Comparison of ENCODE assay signal across 1 cellular context in the genomic region with DNA sequence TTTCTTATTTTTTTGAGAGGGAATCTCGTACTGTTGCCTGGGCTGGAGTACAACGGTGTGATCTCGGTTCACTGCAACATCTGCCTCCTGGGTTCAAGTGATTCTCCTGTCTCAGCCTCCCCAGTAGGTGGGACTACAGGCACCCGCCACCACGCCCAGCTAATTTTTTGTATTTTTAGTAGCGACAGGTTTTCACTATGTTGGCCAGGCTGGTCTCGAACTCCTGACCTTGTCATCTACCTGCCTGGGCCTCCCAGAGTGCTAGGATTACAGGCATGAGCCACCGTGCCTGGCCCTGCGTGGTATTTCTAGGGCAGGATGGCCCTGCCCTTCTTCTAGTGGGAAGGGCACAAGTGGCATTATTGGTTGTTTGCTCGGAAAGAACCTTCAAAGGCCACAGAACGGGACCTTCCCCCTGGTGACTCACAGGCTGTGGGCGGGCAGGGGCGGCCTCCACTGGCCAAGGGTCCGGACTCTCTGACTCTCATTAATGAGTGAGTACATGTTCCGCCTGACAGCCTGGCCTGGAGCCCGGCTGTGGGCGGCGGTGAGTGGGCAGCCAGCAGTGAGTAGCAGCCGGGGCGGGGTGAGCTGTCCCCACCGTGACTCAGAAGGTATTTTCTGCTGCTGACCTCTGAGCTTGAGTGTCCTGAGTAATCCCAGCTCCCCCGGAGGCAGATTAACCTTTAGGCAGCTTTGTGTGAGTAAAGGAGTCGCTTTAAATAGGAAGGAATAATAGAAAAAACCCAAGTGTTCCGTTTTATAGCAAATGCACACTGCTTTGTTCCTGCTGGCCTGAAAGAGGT.
TF ChIP-seq lines count a peak whose summit lies in the region.

No MANE protein-coding gene starts in this region.

TF ChIP-seq in K562, 482 proteins besides CTCF, POLR2A, EP300 and RAD21 (continued from another document and continues in another):
- TF ChIP-seq, protein P1, sequence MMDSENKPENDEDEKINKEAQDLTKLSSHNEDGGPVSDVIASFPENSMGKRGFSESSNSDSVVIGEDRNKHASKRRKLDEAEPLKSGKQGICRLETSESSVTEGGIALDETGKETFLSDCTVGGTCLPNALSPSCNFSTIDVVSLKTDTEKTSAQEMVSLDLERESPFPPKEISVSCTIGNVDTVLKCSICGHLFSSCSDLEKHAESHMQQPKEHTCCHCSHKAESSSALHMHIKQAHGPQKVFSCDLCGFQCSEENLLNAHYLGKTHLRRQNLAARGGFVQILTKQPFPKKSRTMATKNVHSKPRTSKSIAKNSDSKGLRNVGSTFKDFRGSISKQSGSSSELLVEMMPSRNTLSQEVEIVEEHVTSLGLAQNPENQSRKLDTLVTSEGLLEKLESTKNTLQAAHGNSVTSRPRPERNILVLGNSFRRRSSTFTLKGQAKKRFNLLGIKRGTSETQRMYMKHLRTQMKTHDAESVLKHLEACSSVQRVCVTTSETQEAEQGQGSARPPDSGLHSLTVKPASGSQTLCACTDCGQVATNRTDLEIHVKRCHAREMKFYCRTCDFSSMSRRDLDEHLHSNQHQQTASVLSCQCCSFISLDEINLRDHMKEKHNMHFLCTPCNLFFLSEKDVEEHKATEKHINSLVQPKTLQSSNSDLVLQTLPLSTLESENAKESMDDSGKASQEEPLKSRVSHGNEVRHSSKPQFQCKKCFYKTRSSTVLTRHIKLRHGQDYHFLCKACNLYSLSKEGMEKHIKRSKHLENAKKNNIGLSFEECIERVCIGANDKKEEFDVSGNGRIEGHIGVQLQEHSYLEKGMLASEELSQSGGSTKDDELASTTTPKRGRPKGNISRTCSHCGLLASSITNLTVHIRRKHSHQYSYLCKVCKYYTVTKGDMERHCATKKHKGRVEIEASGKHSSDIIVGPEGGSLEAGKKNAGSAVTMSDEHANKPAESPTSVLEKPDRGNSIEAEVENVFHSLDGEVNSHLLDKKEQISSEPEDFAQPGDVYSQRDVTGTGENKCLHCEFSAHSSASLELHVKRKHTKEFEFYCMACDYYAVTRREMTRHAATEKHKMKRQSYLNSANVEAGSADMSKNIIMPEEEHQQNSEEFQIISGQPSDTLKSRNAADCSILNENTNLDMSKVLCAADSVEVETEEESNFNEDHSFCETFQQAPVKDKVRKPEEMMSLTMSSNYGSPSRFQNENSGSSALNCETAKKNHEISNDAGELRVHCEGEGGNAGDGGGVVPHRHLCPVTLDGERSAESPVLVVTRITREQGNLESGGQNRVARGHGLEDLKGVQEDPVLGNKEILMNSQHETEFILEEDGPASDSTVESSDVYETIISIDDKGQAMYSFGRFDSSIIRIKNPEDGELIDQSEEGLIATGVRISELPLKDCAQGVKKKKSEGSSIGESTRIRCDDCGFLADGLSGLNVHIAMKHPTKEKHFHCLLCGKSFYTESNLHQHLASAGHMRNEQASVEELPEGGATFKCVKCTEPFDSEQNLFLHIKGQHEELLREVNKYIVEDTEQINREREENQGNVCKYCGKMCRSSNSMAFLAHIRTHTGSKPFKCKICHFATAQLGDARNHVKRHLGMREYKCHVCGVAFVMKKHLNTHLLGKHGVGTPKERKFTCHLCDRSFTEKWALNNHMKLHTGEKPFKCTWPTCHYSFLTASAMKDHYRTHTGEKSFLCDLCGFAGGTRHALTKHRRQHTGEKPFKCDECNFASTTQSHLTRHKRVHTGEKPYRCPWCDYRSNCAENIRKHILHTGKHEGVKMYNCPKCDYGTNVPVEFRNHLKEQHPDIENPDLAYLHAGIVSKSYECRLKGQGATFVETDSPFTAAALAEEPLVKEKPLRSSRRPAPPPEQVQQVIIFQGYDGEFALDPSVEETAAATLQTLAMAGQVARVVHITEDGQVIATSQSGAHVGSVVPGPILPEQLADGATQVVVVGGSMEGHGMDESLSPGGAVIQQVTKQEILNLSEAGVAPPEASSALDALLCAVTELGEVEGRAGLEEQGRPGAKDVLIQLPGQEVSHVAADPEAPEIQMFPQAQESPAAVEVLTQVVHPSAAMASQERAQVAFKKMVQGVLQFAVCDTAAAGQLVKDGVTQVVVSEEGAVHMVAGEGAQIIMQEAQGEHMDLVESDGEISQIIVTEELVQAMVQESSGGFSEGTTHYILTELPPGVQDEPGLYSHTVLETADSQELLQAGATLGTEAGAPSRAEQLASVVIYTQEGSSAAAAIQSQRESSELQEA (IDR thresholded peaks at IDR 0.05; ENCODE audit: low read depth): no peak
- TF ChIP-seq MBD2 (IDR thresholded peaks at IDR 0.05; ENCODE audit: borderline replicate concordance, low read depth): peak; percentile 76; the same call in 1 of the 2 replicates
- 0 out of 2 replicates have a peak, but pooled peaks have one; percentile 2 for TF ChIP-seq MEF2D (tag; conservative IDR thresholded peaks at IDR 0.05; ENCODE audit: low read depth)
- peak; percentile 55 for TF ChIP-seq TBP (optimal IDR thresholded peaks at IDR 0.05; ENCODE audit: low read depth, low read length)
- TF ChIP-seq, protein P2, sequence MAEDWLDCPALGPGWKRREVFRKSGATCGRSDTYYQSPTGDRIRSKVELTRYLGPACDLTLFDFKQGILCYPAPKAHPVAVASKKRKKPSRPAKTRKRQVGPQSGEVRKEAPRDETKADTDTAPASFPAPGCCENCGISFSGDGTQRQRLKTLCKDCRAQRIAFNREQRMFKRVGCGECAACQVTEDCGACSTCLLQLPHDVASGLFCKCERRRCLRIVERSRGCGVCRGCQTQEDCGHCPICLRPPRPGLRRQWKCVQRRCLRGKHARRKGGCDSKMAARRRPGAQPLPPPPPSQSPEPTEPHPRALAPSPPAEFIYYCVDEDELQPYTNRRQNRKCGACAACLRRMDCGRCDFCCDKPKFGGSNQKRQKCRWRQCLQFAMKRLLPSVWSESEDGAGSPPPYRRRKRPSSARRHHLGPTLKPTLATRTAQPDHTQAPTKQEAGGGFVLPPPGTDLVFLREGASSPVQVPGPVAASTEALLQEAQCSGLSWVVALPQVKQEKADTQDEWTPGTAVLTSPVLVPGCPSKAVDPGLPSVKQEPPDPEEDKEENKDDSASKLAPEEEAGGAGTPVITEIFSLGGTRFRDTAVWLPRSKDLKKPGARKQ (CRISPR knock-in tag; IDR thresholded peaks at IDR 0.05): no peak
- TF ChIP-seq RBM39 (optimal IDR thresholded peaks at IDR 0.05; ENCODE audit: low read depth, low read length): no peak
- TF ChIP-seq BHLHE40 (IDR thresholded peaks at IDR 0.05; ENCODE audit: low read length): peak; percentile 84
- peak; percentile 85 for TF ChIP-seq ARID1B (IDR thresholded peaks at IDR 0.05)
- no peak for TF ChIP-seq SRSF1 (IDR thresholded peaks at IDR 0.05; ENCODE audit: low read depth, low read length)
- no peak for TF ChIP-seq ZNF3 (CRISPR knock-in tag; IDR thresholded peaks at IDR 0.05)
- TF ChIP-seq CXXC5 (CRISPR knock-in tag; IDR thresholded peaks at IDR 0.05): peak; percentile 62
- TF ChIP-seq ZNF551 (CRISPR knock-in tag; IDR thresholded peaks at IDR 0.05): no peak
- TF ChIP-seq SLC30A9 (CRISPR knock-in tag; IDR thresholded peaks at IDR 0.05): no peak
- TF ChIP-seq SMARCE1 (IDR thresholded peaks at IDR 0.05): peak; percentile 92
- TF ChIP-seq GTF2A2 (tag; IDR thresholded peaks at IDR 0.05): no peak
- TF ChIP-seq MAZ (CRISPR knock-in tag; conservative IDR thresholded peaks at IDR 0.05 in 1 of 2, IDR thresholded peaks at IDR 0.05 in 1 of 2): peak in 1 of 2 experiments; percentile 84; a peak in 3 of 4 replicates
- TF ChIP-seq ZNF282 (CRISPR knock-in tag; IDR thresholded peaks at IDR 0.05): no peak
- no peak for TF ChIP-seq ZNF766 (CRISPR knock-in tag; conservative IDR thresholded peaks at IDR 0.05)
- TF ChIP-seq LCOR (CRISPR knock-in tag; IDR thresholded peaks at IDR 0.05): peak; percentile 41; the same call in 1 of the 2 replicates
- TF ChIP-seq SMARCB1 (IDR thresholded peaks at IDR 0.05; ENCODE audit: insufficient read length, low read depth): no peak
- TF ChIP-seq EHMT2 (IDR thresholded peaks at IDR 0.05): no peak
- no peak for TF ChIP-seq KAT8 (IDR thresholded peaks at IDR 0.05; ENCODE audit: low read depth)
- TF ChIP-seq, protein P3, sequence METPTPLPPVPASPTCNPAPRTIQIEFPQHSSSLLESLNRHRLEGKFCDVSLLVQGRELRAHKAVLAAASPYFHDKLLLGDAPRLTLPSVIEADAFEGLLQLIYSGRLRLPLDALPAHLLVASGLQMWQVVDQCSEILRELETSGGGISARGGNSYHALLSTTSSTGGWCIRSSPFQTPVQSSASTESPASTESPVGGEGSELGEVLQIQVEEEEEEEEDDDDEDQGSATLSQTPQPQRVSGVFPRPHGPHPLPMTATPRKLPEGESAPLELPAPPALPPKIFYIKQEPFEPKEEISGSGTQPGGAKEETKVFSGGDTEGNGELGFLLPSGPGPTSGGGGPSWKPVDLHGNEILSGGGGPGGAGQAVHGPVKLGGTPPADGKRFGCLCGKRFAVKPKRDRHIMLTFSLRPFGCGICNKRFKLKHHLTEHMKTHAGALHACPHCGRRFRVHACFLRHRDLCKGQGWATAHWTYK (CRISPR knock-in tag; IDR thresholded peaks at IDR 0.05): no peak
- TF ChIP-seq, protein P4, sequence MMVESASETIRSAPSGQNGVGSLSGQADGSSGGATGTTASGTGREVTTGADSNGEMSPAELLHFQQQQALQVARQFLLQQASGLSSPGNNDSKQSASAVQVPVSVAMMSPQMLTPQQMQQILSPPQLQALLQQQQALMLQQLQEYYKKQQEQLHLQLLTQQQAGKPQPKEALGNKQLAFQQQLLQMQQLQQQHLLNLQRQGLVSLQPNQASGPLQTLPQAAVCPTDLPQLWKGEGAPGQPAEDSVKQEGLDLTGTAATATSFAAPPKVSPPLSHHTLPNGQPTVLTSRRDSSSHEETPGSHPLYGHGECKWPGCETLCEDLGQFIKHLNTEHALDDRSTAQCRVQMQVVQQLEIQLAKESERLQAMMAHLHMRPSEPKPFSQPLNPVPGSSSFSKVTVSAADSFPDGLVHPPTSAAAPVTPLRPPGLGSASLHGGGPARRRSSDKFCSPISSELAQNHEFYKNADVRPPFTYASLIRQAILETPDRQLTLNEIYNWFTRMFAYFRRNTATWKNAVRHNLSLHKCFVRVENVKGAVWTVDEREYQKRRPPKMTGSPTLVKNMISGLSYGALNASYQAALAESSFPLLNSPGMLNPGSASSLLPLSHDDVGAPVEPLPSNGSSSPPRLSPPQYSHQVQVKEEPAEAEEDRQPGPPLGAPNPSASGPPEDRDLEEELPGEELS (CRISPR knock-in tag; IDR thresholded peaks at IDR 0.05; ENCODE audit: borderline replicate concordance): 0 out of 2 replicates have a peak, but pooled peaks have one; percentile 57
- TF ChIP-seq ZZZ3 (IDR thresholded peaks at IDR 0.05): no peak
- TF ChIP-seq, protein P5, sequence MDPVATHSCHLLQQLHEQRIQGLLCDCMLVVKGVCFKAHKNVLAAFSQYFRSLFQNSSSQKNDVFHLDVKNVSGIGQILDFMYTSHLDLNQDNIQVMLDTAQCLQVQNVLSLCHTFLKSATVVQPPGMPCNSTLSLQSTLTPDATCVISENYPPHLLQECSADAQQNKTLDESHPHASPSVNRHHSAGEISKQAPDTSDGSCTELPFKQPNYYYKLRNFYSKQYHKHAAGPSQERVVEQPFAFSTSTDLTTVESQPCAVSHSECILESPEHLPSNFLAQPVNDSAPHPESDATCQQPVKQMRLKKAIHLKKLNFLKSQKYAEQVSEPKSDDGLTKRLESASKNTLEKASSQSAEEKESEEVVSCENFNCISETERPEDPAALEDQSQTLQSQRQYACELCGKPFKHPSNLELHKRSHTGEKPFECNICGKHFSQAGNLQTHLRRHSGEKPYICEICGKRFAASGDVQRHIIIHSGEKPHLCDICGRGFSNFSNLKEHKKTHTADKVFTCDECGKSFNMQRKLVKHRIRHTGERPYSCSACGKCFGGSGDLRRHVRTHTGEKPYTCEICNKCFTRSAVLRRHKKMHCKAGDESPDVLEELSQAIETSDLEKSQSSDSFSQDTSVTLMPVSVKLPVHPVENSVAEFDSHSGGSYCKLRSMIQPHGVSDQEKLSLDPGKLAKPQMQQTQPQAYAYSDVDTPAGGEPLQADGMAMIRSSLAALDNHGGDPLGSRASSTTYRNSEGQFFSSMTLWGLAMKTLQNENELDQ (CRISPR knock-in tag; IDR thresholded peaks at IDR 0.05; ENCODE audit: borderline replicate concordance): no peak
- TF ChIP-seq ZSCAN32 (CRISPR knock-in tag; IDR thresholded peaks at IDR 0.05): no peak
- TF ChIP-seq MAFK (IDR thresholded peaks at IDR 0.05; ENCODE audit: low read length): peak; percentile 49; the same call in 1 of the 2 replicates
- TF ChIP-seq ZNF780A (CRISPR knock-in tag; IDR thresholded peaks at IDR 0.05): no peak
- no peak for TF ChIP-seq HEY1 (CRISPR knock-in tag; IDR thresholded peaks at IDR 0.05; ENCODE audit: borderline replicate concordance)
- TF ChIP-seq, protein P6, sequence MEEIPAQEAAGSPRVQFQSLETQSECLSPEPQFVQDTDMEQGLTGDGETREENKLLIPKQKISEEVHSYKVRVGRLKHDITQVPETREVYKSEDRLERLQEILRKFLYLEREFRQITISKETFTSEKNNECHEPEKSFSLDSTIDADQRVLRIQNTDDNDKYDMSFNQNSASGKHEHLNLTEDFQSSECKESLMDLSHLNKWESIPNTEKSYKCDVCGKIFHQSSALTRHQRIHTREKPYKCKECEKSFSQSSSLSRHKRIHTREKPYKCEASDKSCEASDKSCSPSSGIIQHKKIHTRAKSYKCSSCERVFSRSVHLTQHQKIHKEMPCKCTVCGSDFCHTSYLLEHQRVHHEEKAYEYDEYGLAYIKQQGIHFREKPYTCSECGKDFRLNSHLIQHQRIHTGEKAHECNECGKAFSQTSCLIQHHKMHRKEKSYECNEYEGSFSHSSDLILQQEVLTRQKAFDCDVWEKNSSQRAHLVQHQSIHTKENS (CRISPR knock-in tag; IDR thresholded peaks at IDR 0.05): no peak
- peak; percentile 42; the same call in 1 of the 2 replicates for TF ChIP-seq HCFC1 (IDR thresholded peaks at IDR 0.05; ENCODE audit: low read depth, low read length)
- peak; percentile 97 for TF ChIP-seq ZBTB7A (IDR thresholded peaks at IDR 0.05; ENCODE audit: borderline replicate concordance, control insufficient read depth, low read depth, low read length)
- TF ChIP-seq KAT7 (CRISPR knock-in tag; IDR thresholded peaks at IDR 0.05; ENCODE audit: borderline replicate concordance): peak; percentile 66; the same call in 1 of the 2 replicates
- TF ChIP-seq ZNF140 (CRISPR knock-in tag; IDR thresholded peaks at IDR 0.05): no peak
- TF ChIP-seq PML (IDR thresholded peaks at IDR 0.05; ENCODE audit: low read length): no peak; the same call in 1 of the 2 replicates
- TF ChIP-seq BRCA1 (IDR thresholded peaks at IDR 0.05): no peak
- TF ChIP-seq BRCA1 (CRISPR knock-in tag; IDR thresholded peaks at IDR 0.05): 0 out of 2 replicates have a peak, but pooled peaks have one; percentile 57
